In genomic region chr3:102053375-102053989, GRCh38 we compare ENCODE assay signal across 13 cellular contexts.
DNase-seq lines count a peak whose midpoint lies in the region; ATAC-seq, FAIRE-seq and TF ChIP-seq lines count a peak whose summit lies in the region.
"Had no signal": no experiment of that assay in that cellular context is flagged by ENCODE, and none has a peak within 500 bp of the region (broad histone marks: within the 10 kb centered on the region; RNA-seq: fewer than 3 reads in every experiment).

No MANE protein-coding gene starts in this region.

- FAIRE-seq in GM12878 (lab: Jason Lieb, UNC), result no peak
- FAIRE-seq: A204.1 had no signal

- POLR2A ChIA-PET in GM12878 (lab: Charles Lee), result interaction anchor here (0.6 to 1.1 kb wide), 2 partner anchors 15 to 211 kb away, joined by 3 read pairs; no protein-coding TSS in a partner anchor

- TF ChIP-seq EP300 in GM12878 (IDR thresholded peaks at IDR 0.05; ENCODE audit: borderline replicate concordance in 1 of 2, control insufficient read depth in 1 of 2, low read depth in 2 of 2, low read length in 2 of 2), result 0 out of 4 replicates have a peak, but pooled peaks of 1 of the 2 experiments have one; percentile 52

- intact Hi-C loops in GM12878 (cut with micrococcal nuclease; ENCODE audit: unreplicated experiment), result no loop called here

- RAD21 ChIA-PET in GM12878 (lab: Charles Lee; ENCODE audit: unreplicated experiment), result interaction anchor here (0.9 to 2.4 kb wide), 5 partner anchors 15 to 244 kb away, joined by 3 to 14 read pairs (median 5); no protein-coding TSS in a partner anchor

- TF ChIP-seq POLR2A in GM12878 (IDR thresholded peaks at IDR 0.05; ENCODE audit: low read depth, low read length), result no peak

- H4K20me1 ChIP-seq in GM12878 (ENCODE audit: control insufficient read depth, insufficient read depth), result no peaks in the 10 kb centered on the region

- CTCF ChIA-PET in GM12878 (lab: Yijun Ruan, JAX), result interaction anchor here (0.9 to 1.6 kb wide), 5 partner anchors 14 to 172 kb away, joined by 3 to 6 read pairs (median 3); no protein-coding TSS in a partner anchor

- no TSS peak for BruUV-seq in GM12878 (replicated peaks; lab: Mats Ljungman, UMichigan)

- no peak overlapping the region for H3K4me3 ChIP-seq in GM12878
- H3K4me3 ChIP-seq in skeletal muscle cell (ENCODE audit: low read depth, low read length), result no peak overlapping the region
- H3K4me3 ChIP-seq: esophagus muscularis mucosa had no signal

- DNase-seq in activated CD4-positive, CD25-positive, alpha-beta regulatory T cell (lab: John Stamatoyannopoulos, UW), result no peak
- no peak for DNase-seq in GM12878 (ENCODE audit: low read depth, low spot score)
- DNase-seq in skeletal muscle cell (ENCODE audit: low read depth), result peak; percentile 29
- DNase-seq in stimulated activated CD4-positive, alpha-beta T cell treated with anti-CD3 and anti-CD28 coated beads, Interleukin-4, amount 100 ng/mL, for 24 hours, result no peak
- DNase-seq in effector CD4-positive, alpha-beta T cell, result no peak
- DNase-seq: activated gamma-delta T cell, NCI-H1048, SW 1271 had no signal

- SMC1A ChIA-PET in GM12878 (lab: Charles Lee; ENCODE audit: uncharacterized antibody, unreplicated experiment), result interaction anchor here (0.6 to 9.6 kb wide), 14 partner anchors 14 to 241 kb away, joined by 3 to 145 read pairs (median 3); no protein-coding TSS in a partner anchor

- whole genome bisulfite sequencing in GM12878 (ENCODE audit: insufficient coverage, insufficient replicate concordance, low lambda C conversion rate, missing lambda C conversion rate), result 8% methylated on average over 4 of the region's 4 CpGs

- in situ Hi-C loops in GM12878 (cut with MboI), result no loop called here

- no peak overlapping the region for H2AFZ ChIP-seq in GM12878 (ENCODE audit: control insufficient read depth, low read depth, low read length)

- no peaks in the 10 kb centered on the region for H3K27me3 ChIP-seq in GM12878 (replicated peaks in 1 of 2; ENCODE audit: control insufficient read depth in 2 of 2, insufficient read depth in 2 of 2, low read length in 1 of 2)
- H3K27me3 ChIP-seq: esophagus muscularis mucosa had no signal

- no peak overlapping the region for H3K9ac ChIP-seq in GM12878 (ENCODE audit: control insufficient read depth, insufficient read depth, low read length)

- TF ChIP-seq CTCF in GM12878 (IDR thresholded peaks at IDR 0.05 in 2 of 3, conservative IDR thresholded peaks at IDR 0.05 in 1 of 3; ENCODE audit: control insufficient read depth in 2 of 3, extremely low read depth in 1 of 3, insufficient read depth in 1 of 3, low read depth in 3 of 3, low read length in 3 of 3), result no peak

- no peaks in the 10 kb centered on the region for H3K79me2 ChIP-seq in GM12878 (ENCODE audit: control insufficient read depth, insufficient read depth, low read length)

- peak; percentile 74 to 75 for ATAC-seq in activated CD4-positive, CD25-positive, alpha-beta regulatory T cell treated with anti-CD3 and anti-CD28 coated beads, Interleukin-2, amount 50 U/mL, for 24 hours
- ATAC-seq in HG03342 (IDR thresholded peaks at IDR 0.05; ENCODE audit: unreplicated experiment), result peak; percentile 43
- ATAC-seq in GM12878, result peak; percentile 78
- ATAC-seq in HG03159 (IDR thresholded peaks at IDR 0.05; ENCODE audit: unreplicated experiment), result no peak

- H3K9me3 ChIP-seq in GM12878 (replicated peaks; ENCODE audit: control insufficient read depth, insufficient read depth, low read length), result peaks cover 12% of the 10 kb centered on the region
- H3K9me3 ChIP-seq: esophagus muscularis mucosa had no signal

- H3K4me1 ChIP-seq in GM12878 (ENCODE audit: control insufficient read depth, insufficient read depth, low read length), result peaks cover 15% of the 10 kb centered on the region

- H3K4me2 ChIP-seq in GM12878 (ENCODE audit: control insufficient read depth, insufficient read depth), result no peak overlapping the region

- TF ChIP-seq RAD21 in GM12878 (IDR thresholded peaks at IDR 0.05; ENCODE audit: insufficient read depth, low read depth, low read length), result no peak

- H3K27ac ChIP-seq in GM12878 (ENCODE audit: control insufficient read depth, insufficient read depth), result no peak overlapping the region
- H3K27ac ChIP-seq: esophagus muscularis mucosa had no signal

- no peaks in the 10 kb centered on the region for H3K36me3 ChIP-seq in GM12878 (ENCODE audit: control insufficient read depth in 2 of 2, insufficient read depth in 2 of 2, low read length in 1 of 2)
- H3K36me3 ChIP-seq: esophagus muscularis mucosa had no signal

TF ChIP-seq in GM12878, 131 proteins besides CTCF, POLR2A, EP300 and RAD21 (continues in another document):
- TF ChIP-seq SMARCA5 (IDR thresholded peaks at IDR 0.05), result 0 out of 2 replicates have a peak, but pooled peaks have one; percentile 15
- peak; percentile 12; the same call in 1 of the 2 replicates for TF ChIP-seq JUNB (IDR thresholded peaks at IDR 0.05)
- peak; percentile 46 for TF ChIP-seq NR2F1 (conservative IDR thresholded peaks at IDR 0.05)
- no peak for TF ChIP-seq ZBTB4 (CRISPR knock-in tag; IDR thresholded peaks at IDR 0.05)
- 0 out of 2 replicates have a peak, but pooled peaks have one; percentile 26 for TF ChIP-seq ZNF217 (IDR thresholded peaks at IDR 0.05)
- TF ChIP-seq SIX5 (IDR thresholded peaks at IDR 0.05; ENCODE audit: low read depth, low read length, severe bottlenecking), result no peak
- peak; percentile 20; the same call in 1 of the 2 replicates for TF ChIP-seq NFIC (IDR thresholded peaks at IDR 0.05; ENCODE audit: low read depth, low read length)
- TF ChIP-seq BMI1 (IDR thresholded peaks at IDR 0.05; ENCODE audit: borderline replicate concordance), result no peak
- peak; percentile 50; the same call in 1 of the 2 replicates for TF ChIP-seq MTA2 (IDR thresholded peaks at IDR 0.05; ENCODE audit: low read depth)
- peak; percentile 31; the same call in 1 of the 2 replicates for TF ChIP-seq DPF2 (IDR thresholded peaks at IDR 0.05)
- 0 out of 2 replicates have a peak, but pooled peaks have one; percentile 22 for TF ChIP-seq BCL11A (IDR thresholded peaks at IDR 0.05; ENCODE audit: low read depth, low read length)
- TF ChIP-seq ZNF687 (IDR thresholded peaks at IDR 0.05), result no peak
